32 cellular contexts compared by ENCODE assay signal in the genomic region with DNA sequence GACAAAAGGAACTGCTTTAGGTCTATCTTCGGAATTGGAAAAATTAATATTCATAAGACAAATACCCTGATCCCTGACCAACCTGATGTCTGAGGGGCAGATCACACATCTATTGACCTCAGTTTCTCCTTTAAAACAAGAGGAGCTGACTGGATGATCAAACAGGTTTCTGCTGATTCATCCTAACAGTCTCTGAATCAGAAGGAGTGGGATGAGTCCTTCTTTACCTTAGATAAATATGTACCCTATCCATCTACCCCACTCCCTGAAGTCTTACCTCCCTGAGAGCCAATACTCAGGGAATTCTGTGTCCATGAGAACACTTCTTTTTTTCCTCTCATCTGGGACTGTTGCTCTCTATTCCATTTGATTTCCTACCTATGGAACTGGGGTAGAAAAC.
"Had no signal": no experiment of that assay in that cellular context is flagged by ENCODE, and none has a peak within 500 bp of the region (broad histone marks: within the 10 kb centered on the region; RNA-seq: fewer than 3 reads in every experiment).

No MANE protein-coding gene starts in this region.

- FAIRE-seq: endothelial cell of umbilical vein, islet of Langerhans, urothelium cell line had no signal

- H3K4me2 ChIP-seq: neural progenitor cell, smooth muscle cell had no signal

- H3K4me3 Mint-ChIP-seq: dendritic cell treated with granulocyte-macrophage colony-stimulating factor and Interleukin-4, amounts not matched to agents 40 ng/mL and 50 ng/mL, for 4 days; naive thymus-derived CD4-positive, alpha-beta T cell; nephron; neural progenitor cell had no signal

- H3K27me3 ChIP-seq: colonic mucosa, neural progenitor cell, right atrium auricular region, tibial nerve, upper lobe of left lung had no signal

- H3K4me3 ChIP-seq: colonic mucosa, esophagus squamous epithelium, heart right ventricle, left lung, neural progenitor cell, prostate gland, right atrium auricular region, smooth muscle cell, stomach, thoracic aorta, tibial nerve, upper lobe of left lung had no signal

- DNase-seq: colonic mucosa; effector memory CD4-positive, alpha-beta T cell; erythroblast; esophagus squamous epithelium; foreskin melanocyte; glutamatergic neuron; heart right ventricle; hippocampal formation; left cardiac atrium; left lung; mesendoderm; midbrain; naive thymus-derived CD4-positive, alpha-beta T cell; stimulated activated CD4-positive, alpha-beta T cell treated with anti-CD3 and anti-CD28 coated beads, Interleukin-12 subunit alpha, Interleukin-12 subunit beta, amount 100 ng/mL, for 4 hours; stimulated activated CD4-positive, alpha-beta T cell treated with anti-CD3 and anti-CD28 coated beads, Interleukin-1b, Interleukin-23, amount 100 ng/mL, for 48 hours; stimulated activated CD4-positive, alpha-beta T cell treated with anti-CD3 and anti-CD28 coated beads, Interleukin-4, amount 100 ng/mL, for 1 hour; stimulated activated CD8-positive, alpha-beta memory T cell treated with anti-CD3 and anti-CD28 coated beads, Interleukin-4, amount 100 ng/mL, for 48 hours; stimulated activated naive CD4-positive, alpha-beta T cell treated with Interleukin-2 at 50 U/mL for 16 hours; stomach; upper lobe of left lung had no signal

- H3K4me1 Mint-ChIP-seq: nephron, neural progenitor cell had no signal

- H3K36me3 ChIP-seq: colonic mucosa, esophagus squamous epithelium, heart right ventricle, left lung, neural progenitor cell, prostate gland, right atrium auricular region, stomach, thoracic aorta, tibial nerve, upper lobe of left lung had no signal

- ATAC-seq: heart right ventricle; left cardiac atrium; left lung; naive thymus-derived CD4-positive, alpha-beta T cell; sciatic nerve had no signal

- H3K9me3 ChIP-seq: colonic mucosa, esophagus squamous epithelium, heart right ventricle, left lung, prostate gland, right atrium auricular region, stomach, thoracic aorta, tibial nerve, upper lobe of left lung had no signal

- H3K9ac ChIP-seq: neural progenitor cell had no signal

- H2AFZ ChIP-seq: neural progenitor cell had no signal

- H3K27ac ChIP-seq: colonic mucosa, esophagus squamous epithelium, heart right ventricle, left lung, neural progenitor cell, prostate gland, right atrium auricular region, stomach, thoracic aorta, tibial nerve, upper lobe of left lung had no signal

- H3K36me3 Mint-ChIP-seq: neural progenitor cell had no signal

- H3K27ac Mint-ChIP-seq: dendritic cell treated with granulocyte-macrophage colony-stimulating factor and Interleukin-4, amounts not matched to agents 40 ng/mL and 50 ng/mL, for 4 days; naive thymus-derived CD4-positive, alpha-beta T cell; nephron; neural progenitor cell had no signal

- H3K9me3 Mint-ChIP-seq: dendritic cell treated with granulocyte-macrophage colony-stimulating factor and Interleukin-4, amounts not matched to agents 40 ng/mL and 50 ng/mL, for 4 days; naive thymus-derived CD4-positive, alpha-beta T cell; nephron; neural progenitor cell had no signal

- H3K4me1 ChIP-seq: colonic mucosa, heart right ventricle, left lung, prostate gland, right atrium auricular region, tibial nerve, upper lobe of left lung had no signal
